In the genomic region with DNA sequence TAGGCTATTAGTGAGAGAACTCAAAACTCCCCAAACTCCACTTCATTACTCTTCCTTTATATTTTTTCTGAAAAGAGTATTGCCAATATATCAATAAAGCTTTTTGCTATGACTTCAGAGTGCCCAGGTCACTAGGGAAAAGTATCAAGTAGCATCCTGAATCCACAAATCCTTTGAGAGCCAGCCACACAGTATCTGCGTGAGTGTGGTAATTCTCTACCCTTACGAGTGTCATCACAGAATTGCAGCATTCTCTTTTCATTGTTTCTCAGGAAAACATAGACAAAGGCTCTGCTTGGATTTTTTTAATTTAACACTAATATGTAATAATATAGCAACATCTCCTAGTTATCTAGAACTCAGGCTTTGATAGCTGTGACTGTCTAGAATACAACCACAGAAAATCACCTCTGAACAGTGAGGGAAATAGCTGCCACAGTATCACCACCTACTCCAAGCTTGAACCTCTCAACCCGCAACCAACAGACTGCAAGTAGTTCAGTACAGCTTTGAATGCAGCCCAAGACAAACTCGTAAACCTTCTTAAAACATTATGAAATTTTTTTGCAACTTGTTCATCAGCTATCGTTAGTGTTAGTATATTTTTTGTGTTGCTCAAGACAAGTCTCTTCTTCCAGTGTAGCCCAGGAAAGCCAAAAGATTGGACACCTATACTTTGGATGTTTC, we compare ENCODE assay signal across 20 cellular contexts.
"Had no signal": no experiment of that assay in that cellular context is flagged by ENCODE, and none has a peak within 500 bp of the region (broad histone marks: within the 10 kb centered on the region; RNA-seq: fewer than 3 reads in every experiment).

No MANE protein-coding gene starts in this region.

- FAIRE-seq: colon, kidney had no signal

- H3K4me1 ChIP-seq: esophagus muscularis mucosa, foreskin keratinocyte had no signal

- H3K9me3 Mint-ChIP-seq: dendritic cell treated with granulocyte-macrophage colony-stimulating factor and Interleukin-4, amounts not matched to agents 40 ng/mL and 50 ng/mL, for 4 days; effector memory CD8-positive, alpha-beta T cell; natural killer cell had no signal

- ATAC-seq: effector memory CD8-positive, alpha-beta T cell; left cardiac atrium; mucosa of descending colon; natural killer cell; right cardiac atrium had no signal

- H3K36me3 Mint-ChIP-seq: natural killer cell had no signal

- H3K4me1 Mint-ChIP-seq: neural crest cell had no signal

- H3K27me3 ChIP-seq: esophagus muscularis mucosa, foreskin keratinocyte, hepatocyte had no signal

- H3K79me2 ChIP-seq: hepatocyte had no signal

- H3K27ac ChIP-seq: epithelial cell of prostate, esophagus muscularis mucosa, foreskin keratinocyte, hepatocyte had no signal

- DNase-seq: cerebellar nuclear complex; effector memory CD8-positive, alpha-beta T cell; head of caudate nucleus; kidney; left cardiac atrium; mammary epithelial cell; mucosa of descending colon; natural killer cell; right cardiac atrium; stimulated activated CD4-positive, alpha-beta T cell treated with anti-CD3 and anti-CD28 coated beads, Interleukin-2, amount 100 ng/mL, for 48 hours; stimulated activated naive CD4-positive, alpha-beta T cell treated with Interleukin-2 at 50 U/mL for 16 hours; trophoblast cell had no signal

- H3K27me3 Mint-ChIP-seq: dendritic cell treated with granulocyte-macrophage colony-stimulating factor and Interleukin-4, amounts not matched to agents 40 ng/mL and 50 ng/mL, for 4 days had no signal

- H3K4me3 ChIP-seq: esophagus muscularis mucosa, hepatocyte, mucosa of descending colon, smooth muscle cell had no signal

- H3K27ac Mint-ChIP-seq: dendritic cell treated with granulocyte-macrophage colony-stimulating factor and Interleukin-4, amounts not matched to agents 40 ng/mL and 50 ng/mL, for 4 days; effector memory CD8-positive, alpha-beta T cell; natural killer cell had no signal

- H2AFZ ChIP-seq: hepatocyte had no signal

- H3K4me2 ChIP-seq: hepatocyte, smooth muscle cell had no signal

- H3K36me3 ChIP-seq: esophagus muscularis mucosa had no signal

- H3K4me3 Mint-ChIP-seq: dendritic cell treated with granulocyte-macrophage colony-stimulating factor and Interleukin-4, amounts not matched to agents 40 ng/mL and 50 ng/mL, for 4 days; effector memory CD8-positive, alpha-beta T cell; natural killer cell; neural crest cell had no signal
